14 cellular contexts compared by ENCODE assay signal in the genomic region with DNA sequence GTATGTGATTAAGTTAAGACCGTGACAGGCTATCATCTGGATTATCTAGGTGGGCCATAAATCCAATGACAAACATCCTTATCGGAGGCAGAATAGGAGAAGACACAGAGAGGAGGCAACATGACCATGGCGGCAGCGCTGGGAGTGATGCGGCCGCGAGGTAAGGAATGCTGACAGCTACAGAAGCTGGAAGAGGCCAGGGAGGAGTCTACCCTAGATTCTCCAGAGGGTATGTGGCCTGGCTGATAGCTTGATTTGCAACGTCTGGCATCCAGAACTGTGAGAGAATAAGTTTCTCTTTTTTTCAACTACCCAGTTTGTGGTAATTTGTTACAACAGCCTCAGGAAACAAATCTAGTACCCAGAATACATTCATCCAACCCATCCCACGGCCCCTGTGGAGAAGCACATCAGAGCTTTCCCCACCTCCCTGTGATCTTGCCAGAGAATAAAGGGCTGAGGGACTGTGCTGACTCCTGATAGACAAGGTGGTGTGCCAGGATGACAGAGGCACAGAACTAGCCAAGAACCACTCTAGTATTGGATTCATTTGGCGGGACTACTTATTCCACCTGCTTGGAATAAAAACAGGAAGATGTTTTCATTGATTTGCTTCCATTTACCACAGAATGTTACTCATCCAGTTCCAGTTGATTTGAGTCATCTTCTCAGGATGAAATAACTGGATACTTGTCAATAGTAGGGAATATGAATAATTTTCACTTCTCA.
DNase-seq lines count a peak whose midpoint lies in the region; ATAC-seq, FAIRE-seq and TF ChIP-seq lines count a peak whose summit lies in the region.
"Had no signal": no experiment of that assay in that cellular context is flagged by ENCODE, and none has a peak within 500 bp of the region (broad histone marks: within the 10 kb centered on the region; RNA-seq: fewer than 3 reads in every experiment).

No MANE protein-coding gene starts in this region.

- TF ChIP-seq CTCF in RWPE2 (IDR thresholded peaks at IDR 0.05; ENCODE audit: poor library complexity, severe bottlenecking) (no peak), gastrocnemius medialis (IDR thresholded peaks at IDR 0.05 in 4 of 5, conservative IDR thresholded peaks at IDR 0.05 in 1 of 5) (no peak)

- intact Hi-C loops in gastrocnemius medialis (cut with DNase I; ENCODE audit: low total_unique reads) = no loop called here

- TF ChIP-seq POLR2A in H54 (IDR thresholded peaks at IDR 0.05; ENCODE audit: low read depth, low read length) (no peak), gastrocnemius medialis (IDR thresholded peaks at IDR 0.05) (no peak)

- ATAC-seq in RWPE2 (ENCODE audit: low read depth) = peak; percentile 81
- peak; percentile 33 to 71 for ATAC-seq in gastrocnemius medialis
- ATAC-seq in GM19467 (IDR thresholded peaks at IDR 0.05; ENCODE audit: unreplicated experiment) = no peak
- ATAC-seq in HG03520 (IDR thresholded peaks at IDR 0.05; ENCODE audit: unreplicated experiment) = no peak
- ATAC-seq: left ventricle myocardium superior had no signal

- FAIRE-seq in H54 (lab: Jason Lieb, UNC) = peak; percentile 64

- H3K27ac ChIP-seq in RWPE2 (ENCODE audit: poor library complexity, severe bottlenecking) = peak overlapping the region; percentile 32
- H3K27ac ChIP-seq in epithelial cell of prostate = peak overlapping the region; percentile 49
- no peak overlapping the region for H3K27ac ChIP-seq in gastrocnemius medialis

- H3K4me3 ChIP-seq in RWPE2 (ENCODE audit: severe bottlenecking) = no peak overlapping the region
- no peak overlapping the region for H3K4me3 ChIP-seq in gastrocnemius medialis

- DNase-seq in H54 (ENCODE audit: insufficient read length, low spot score) (peak; percentile 19), RWPE2 (ENCODE audit: low spot score) (no peak), epithelial cell of prostate (ENCODE audit: low read depth, low spot score) (no peak), gastrocnemius medialis (peak in 1 of 2 donors; percentile 48), mucosa of gallbladder (ENCODE audit: low spot score) (no peak)
- no peak for DNase-seq in activated effector memory CD4-positive, alpha-beta T cell treated with anti-CD3 and anti-CD28 coated beads, Interleukin-2, amount 50 U/mL, for 16 hours
- DNase-seq: CD8-positive, alpha-beta memory T cell; hippocampal formation; left ventricle myocardium superior; MM.1S; NCI-H2029; NK-92 treated with Interleukin-12 subunit alpha and Interleukin-12 subunit beta, amount 100 ng/mL, for 24 hours had no signal

- H3K27me3 ChIP-seq in RWPE2 (ENCODE audit: insufficient read depth, poor library complexity, severe bottlenecking) = no peaks in the 10 kb centered on the region
- H3K27me3 ChIP-seq in gastrocnemius medialis = no peaks in the 10 kb centered on the region

- no peaks in the 10 kb centered on the region for H3K9me3 ChIP-seq in RWPE2 (ENCODE audit: severe bottlenecking)
- no peaks in the 10 kb centered on the region for H3K9me3 ChIP-seq in gastrocnemius medialis

- in situ Hi-C loops in gastrocnemius medialis (cut with MboI; ENCODE audit: low sequenced_read_pairs in 4 of 4) = no loop called here

- H3K4me1 ChIP-seq in RWPE2 (ENCODE audit: insufficient read depth, poor library complexity, severe bottlenecking) = peaks cover 13% of the 10 kb centered on the region
- no peaks in the 10 kb centered on the region for H3K4me1 ChIP-seq in gastrocnemius medialis

- H3K36me3 ChIP-seq in RWPE2 (ENCODE audit: low read depth) (no peaks in the 10 kb centered on the region), gastrocnemius medialis (no peaks in the 10 kb centered on the region)

Comparison
In these comparisons a context has a peak if more than half of its experiments do, and no peak if none do; other contexts are left out.
1. ATAC-seq: peak in RWPE2 (single experiment) and gastrocnemius medialis (2 of 2); none in GM19467 (single experiment) and HG03520 (single experiment).
2. H3K27ac ChIP-seq: peak in RWPE2 (single experiment) and epithelial cell of prostate (single experiment); none in gastrocnemius medialis (0 of 4).